Comparison of ENCODE assay signal across 8 cellular contexts in the genomic region with DNA sequence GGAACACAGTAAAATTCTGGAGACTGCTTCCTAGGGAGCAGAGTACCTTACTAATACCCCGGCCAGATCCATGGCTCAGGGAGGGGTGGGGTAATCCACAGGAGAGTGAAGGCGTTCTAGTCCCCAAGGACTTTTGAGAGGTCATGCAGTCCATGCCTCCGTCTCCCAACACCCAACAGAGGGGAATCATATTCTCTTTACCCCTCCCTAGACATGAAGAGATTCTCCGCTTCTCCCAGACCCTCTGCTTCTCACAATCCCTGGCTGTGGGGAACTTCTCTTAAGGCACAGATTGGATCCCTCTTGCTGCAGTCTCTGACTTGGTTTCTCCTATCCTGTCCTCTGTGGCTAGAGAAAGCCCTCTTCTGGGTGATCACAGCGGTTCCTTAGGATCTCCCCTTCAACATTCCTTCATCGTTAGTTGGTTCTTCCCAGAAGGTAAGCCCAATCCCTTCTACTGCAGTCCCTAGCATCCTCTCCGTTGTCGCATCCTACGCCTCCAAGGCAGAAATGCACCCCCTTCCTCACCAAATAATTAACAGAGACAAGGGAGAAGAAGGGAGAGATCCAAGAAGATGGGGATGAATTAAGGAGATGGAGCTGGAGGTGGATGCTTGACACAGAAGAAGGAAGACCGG. TPM values are rescaled to one million over a fixed set of nuclear protein-coding genes. Genes with fewer than 3 reads are reported as not detected.
DNase-seq lines count a peak whose midpoint lies in the region; ATAC-seq and TF ChIP-seq lines count a peak whose summit lies in the region.

No MANE protein-coding gene starts in this region.

- no peaks in the 10 kb centered on the region for H3K9me3 ChIP-seq in Loucy (ENCODE audit: insufficient read depth, low read depth, low read length)
- no peaks in the 10 kb centered on the region for H3K9me3 ChIP-seq in ectodermal cell (ENCODE audit: control insufficient read depth, low read length)
- no peaks in the 10 kb centered on the region for H3K9me3 ChIP-seq in neural cell (ENCODE audit: low read length)

- TF ChIP-seq EP300 in neural cell (conservative IDR thresholded peaks at IDR 0.05; ENCODE audit: poor library complexity, severe bottlenecking): no peak

- H3K27ac Mint-ChIP-seq in CD14-positive monocyte: peak overlapping the region in 3 of 7 donors; percentile 12 to 70 (median 15)

- no peak for TF ChIP-seq RAD21 in neural cell (conservative IDR thresholded peaks at IDR 0.05)

- H3F3A ChIP-seq in Loucy (ENCODE audit: low read depth) (no peaks in the 10 kb centered on the region), neural cell (ENCODE audit: insufficient read depth, low read length, poor library complexity, severe bottlenecking) (no peaks in the 10 kb centered on the region)

- peaks cover 1 to 13% (median 9%) of the 10 kb centered on the region in 3 donors for H3K27me3 Mint-ChIP-seq in CD14-positive monocyte (ENCODE audit: low read depth in 3 of 3)

- H3K27ac ChIP-seq in ectodermal cell (ENCODE audit: insufficient read depth, low read depth, low read length, poor library complexity, severe bottlenecking): no peak overlapping the region
- peak overlapping the region; percentile 79 for H3K27ac ChIP-seq in neural cell (ENCODE audit: low read length)

- H2AFZ ChIP-seq in Loucy (ENCODE audit: low read length): peak overlapping the region; percentile 78
- H2AFZ ChIP-seq in neural cell (ENCODE audit: low read depth, low read length): peak overlapping the region; percentile 96

- H3K27me3 ChIP-seq in Loucy (ENCODE audit: insufficient read depth, low read length, poor library complexity, severe bottlenecking): no peaks in the 10 kb centered on the region
- peaks cover 18% of the 10 kb centered on the region for H3K27me3 ChIP-seq in ectodermal cell (ENCODE audit: control insufficient read depth, insufficient read depth, low read length, poor library complexity, severe bottlenecking)
- H3K27me3 ChIP-seq in neural cell (ENCODE audit: insufficient read depth, low read depth, low read length): no peaks in the 10 kb centered on the region

- H3K9me2 ChIP-seq in Loucy (replicated peaks; ENCODE audit: low read depth, low read length) (no peaks in the 10 kb centered on the region), neural cell (ENCODE audit: insufficient read depth, low read length) (no peaks in the 10 kb centered on the region)

- no peak for DNase-seq in CD14-positive monocyte (ENCODE audit: low spot score)
- DNase-seq in NAMALWA (ENCODE audit: low spot score): no peak
- no peak for DNase-seq in cerebellum (ENCODE audit: low spot score)

- H3K4me1 Mint-ChIP-seq in CD14-positive monocyte: peaks cover 47% of the 10 kb centered on the region

- H3K36me3 ChIP-seq in Loucy (ENCODE audit: insufficient read depth, low read length): no peaks in the 10 kb centered on the region
- no peaks in the 10 kb centered on the region for H3K36me3 ChIP-seq in ectodermal cell (ENCODE audit: control insufficient read depth, insufficient read depth, low read length)
- no peaks in the 10 kb centered on the region for H3K36me3 ChIP-seq in neural cell (ENCODE audit: insufficient read depth, low read length)

- H3K9ac ChIP-seq in Loucy (ENCODE audit: low read depth, low read length, poor library complexity, severe bottlenecking) (peak overlapping the region; percentile 71), neural cell (ENCODE audit: low read length) (peak overlapping the region; percentile 89)

- ATAC-seq in HG03520 (IDR thresholded peaks at IDR 0.05; ENCODE audit: unreplicated experiment): no peak
- no peak for ATAC-seq in GM21717 (IDR thresholded peaks at IDR 0.05; ENCODE audit: unreplicated experiment)

- peaks cover 13% of the 10 kb centered on the region; the same call in 1 of the 2 replicates for H3K79me2 ChIP-seq in Loucy (ENCODE audit: insufficient read depth, low read length)
- peaks cover 15% of the 10 kb centered on the region for H3K79me2 ChIP-seq in neural cell (replicated peaks; ENCODE audit: insufficient read depth, low read length)

- H3K4me3 Mint-ChIP-seq in CD14-positive monocyte: peak overlapping the region; percentile 81 to 88

- H4K20me1 ChIP-seq in Loucy (ENCODE audit: insufficient read depth, low read length, poor library complexity, severe bottlenecking): no peaks in the 10 kb centered on the region
- H4K20me1 ChIP-seq in neural cell (ENCODE audit: insufficient read depth): no peaks in the 10 kb centered on the region

- H3K4me3 ChIP-seq in Loucy (ENCODE audit: low read length, poor library complexity, severe bottlenecking) (peak overlapping the region; percentile 73), ectodermal cell (ENCODE audit: insufficient read depth, low read depth, low read length) (peak overlapping the region; percentile 64), neural cell (ENCODE audit: low read length) (peak overlapping the region; percentile 88)

- H3K9me3 Mint-ChIP-seq in CD14-positive monocyte: peaks cover 0 to 1% (median 0%) of the 10 kb centered on the region in 7 donors

- WGBS in ectodermal cell, 2 experiments: 38 to 41% methylated on average over 9 to 10 of the region's 10 CpGs

- peak overlapping the region; percentile 90 for H3K4me2 ChIP-seq in Loucy (ENCODE audit: low read depth, low read length, poor library complexity, severe bottlenecking)
- peak overlapping the region; percentile 96 for H3K4me2 ChIP-seq in neural cell (ENCODE audit: low read length)

- H3K36me3 Mint-ChIP-seq in CD14-positive monocyte: no peaks in the 10 kb centered on the region

- H3K4me1 ChIP-seq in Loucy (ENCODE audit: insufficient read depth, low read length, poor library complexity, severe bottlenecking) (peaks cover 37% of the 10 kb centered on the region), ectodermal cell (ENCODE audit: control insufficient read depth, insufficient read depth, low read length) (peaks cover 4% of the 10 kb centered on the region)

- TF ChIP-seq CTCF in CD14-positive monocyte (IDR thresholded peaks at IDR 0.05): no peak
- TF ChIP-seq CTCF in Loucy (conservative IDR thresholded peaks at IDR 0.05; ENCODE audit: low read length): no peak
- no peak for TF ChIP-seq CTCF in neural cell (IDR thresholded peaks at IDR 0.05; ENCODE audit: poor library complexity, severe bottlenecking)

- intact Hi-C loops in CD14-positive monocyte (cut with micrococcal nuclease): loop anchor here (2.0 to 5.0 kb wide), 4 partner anchors 40 to 335 kb away; a partner anchor contains a TSS

TF ChIP-seq in neural cell, 6 proteins besides CTCF, POLR2A, EP300 and RAD21:
- TF ChIP-seq, protein P1, sequence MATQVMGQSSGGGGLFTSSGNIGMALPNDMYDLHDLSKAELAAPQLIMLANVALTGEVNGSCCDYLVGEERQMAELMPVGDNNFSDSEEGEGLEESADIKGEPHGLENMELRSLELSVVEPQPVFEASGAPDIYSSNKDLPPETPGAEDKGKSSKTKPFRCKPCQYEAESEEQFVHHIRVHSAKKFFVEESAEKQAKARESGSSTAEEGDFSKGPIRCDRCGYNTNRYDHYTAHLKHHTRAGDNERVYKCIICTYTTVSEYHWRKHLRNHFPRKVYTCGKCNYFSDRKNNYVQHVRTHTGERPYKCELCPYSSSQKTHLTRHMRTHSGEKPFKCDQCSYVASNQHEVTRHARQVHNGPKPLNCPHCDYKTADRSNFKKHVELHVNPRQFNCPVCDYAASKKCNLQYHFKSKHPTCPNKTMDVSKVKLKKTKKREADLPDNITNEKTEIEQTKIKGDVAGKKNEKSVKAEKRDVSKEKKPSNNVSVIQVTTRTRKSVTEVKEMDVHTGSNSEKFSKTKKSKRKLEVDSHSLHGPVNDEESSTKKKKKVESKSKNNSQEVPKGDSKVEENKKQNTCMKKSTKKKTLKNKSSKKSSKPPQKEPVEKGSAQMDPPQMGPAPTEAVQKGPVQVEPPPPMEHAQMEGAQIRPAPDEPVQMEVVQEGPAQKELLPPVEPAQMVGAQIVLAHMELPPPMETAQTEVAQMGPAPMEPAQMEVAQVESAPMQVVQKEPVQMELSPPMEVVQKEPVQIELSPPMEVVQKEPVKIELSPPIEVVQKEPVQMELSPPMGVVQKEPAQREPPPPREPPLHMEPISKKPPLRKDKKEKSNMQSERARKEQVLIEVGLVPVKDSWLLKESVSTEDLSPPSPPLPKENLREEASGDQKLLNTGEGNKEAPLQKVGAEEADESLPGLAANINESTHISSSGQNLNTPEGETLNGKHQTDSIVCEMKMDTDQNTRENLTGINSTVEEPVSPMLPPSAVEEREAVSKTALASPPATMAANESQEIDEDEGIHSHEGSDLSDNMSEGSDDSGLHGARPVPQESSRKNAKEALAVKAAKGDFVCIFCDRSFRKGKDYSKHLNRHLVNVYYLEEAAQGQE (IDR thresholded peaks at IDR 0.05; ENCODE audit: borderline replicate concordance): no peak
- TF ChIP-seq POLR2AphosphoS5 (IDR thresholded peaks at IDR 0.05): no peak
- no peak for TF ChIP-seq TAF1 (IDR thresholded peaks at IDR 0.05; ENCODE audit: low read depth)
- TF ChIP-seq MXI1 (conservative IDR thresholded peaks at IDR 0.05; ENCODE audit: poor library complexity, severe bottlenecking): no peak
- TF ChIP-seq EZH2 (IDR thresholded peaks at IDR 0.05; ENCODE audit: borderline replicate concordance, insufficient read depth, low read length, poor library complexity, severe bottlenecking): no peak
- no peak for TF ChIP-seq SMC3 (conservative IDR thresholded peaks at IDR 0.05; ENCODE audit: poor library complexity)

RNA-seq across cellular contexts. Expression of a gene that starts 0.6 kb away (rescaled TPM):
- polyA plus RNA-seq in CD14-positive monocyte (1 to 10 TPM; 2.1 to 2.4 TPM), neural cell (42.9 and 45.4 TPM in 2 replicates)
- 40.0 TPM for polyA plus RNA-seq in ectodermal cell (2013, experiment 1 of 4)
- polyA plus RNA-seq in ectodermal cell (2013, experiment 2 of 4): 41.5 TPM
- 30.4 TPM for polyA plus RNA-seq in ectodermal cell (2013, experiment 3 of 4)
- 38.3 TPM for polyA plus RNA-seq in ectodermal cell (2013, experiment 4 of 4)
- 29.4 and 38.7 TPM in 2 replicates for polyA minus RNA-seq in neural cell
- total RNA-seq in cerebellum: 19.3 TPM

RNA-seq across cellular contexts. Expression of a gene that starts 4.3 kb away (rescaled TPM):
- polyA plus RNA-seq in CD14-positive monocyte (10 to 100 TPM; 37.7 to 48.4 TPM), neural cell (12.3 and 27.7 TPM in 2 replicates)
- 17.1 TPM for polyA plus RNA-seq in ectodermal cell (2013, experiment 1 of 4)
- polyA plus RNA-seq in ectodermal cell (2013, experiment 2 of 4): 15.9 TPM
- polyA plus RNA-seq in ectodermal cell (2013, experiment 3 of 4): 14.5 TPM
- polyA plus RNA-seq in ectodermal cell (2013, experiment 4 of 4): 18.2 TPM
- polyA minus RNA-seq in neural cell: 13.7 and 17.3 TPM in 2 replicates
- total RNA-seq in cerebellum: 14.3 TPM

RNA-seq across cellular contexts. Expression of a gene that starts 46.6 kb away (rescaled TPM):
- polyA plus RNA-seq in CD14-positive monocyte (1 to 10 TPM; 2.8 to 3.9 TPM), neural cell (10.8 and 13.0 TPM in 2 replicates)
- 38.3 TPM for polyA plus RNA-seq in ectodermal cell (2013, experiment 1 of 4)
- polyA plus RNA-seq in ectodermal cell (2013, experiment 2 of 4): 40.7 TPM
- 34.2 TPM for polyA plus RNA-seq in ectodermal cell (2013, experiment 3 of 4)
- polyA plus RNA-seq in ectodermal cell (2013, experiment 4 of 4): 32.0 TPM
- 39.0 and 43.2 TPM in 2 replicates for polyA minus RNA-seq in neural cell
- 24.4 TPM for total RNA-seq in cerebellum

Comparison
In these comparisons a context has a peak if more than half of its experiments do, and no peak if none do; other contexts are left out.
1. RNA of a gene that starts 0.6 kb away (polyA plus RNA-seq): 42.9 to 45.4 TPM in neural cell; 2.1 to 2.4 TPM in CD14-positive monocyte; every median in the first group is over 10 times any median in the second.
2. Peak in every context shown above with its lines, with median percentiles within 50 percentile points of each other: H3K4me3 ChIP-seq.